ENCODE assay signal across 9 cellular contexts in genomic region chr17:33234930-33235685, GRCh38. TPM values are rescaled to one million over a fixed set of nuclear protein-coding genes. Genes with fewer than 3 reads are reported as not detected.
DNase-seq lines count a peak whose midpoint lies in the region; ATAC-seq and TF ChIP-seq lines count a peak whose summit lies in the region.
"Had no signal": no experiment of that assay in that cellular context is flagged by ENCODE, and none has a peak within 500 bp of the region (broad histone marks: within the 10 kb centered on the region; RNA-seq: fewer than 3 reads in every experiment).

No MANE protein-coding gene starts in this region.

- peak; percentile 46 for DNase-seq in activated naive CD4-positive, alpha-beta T cell treated with Interleukin-2 at 50 U/mL for 16 hours
- DNase-seq in activated naive CD4-positive, alpha-beta T cell (lab: John Stamatoyannopoulos, UW): no peak
- peak; percentile 33 to 75 (median 58) for DNase-seq in body of pancreas
- peak; percentile 90 for DNase-seq in kidney glomerular epithelial cell (lab: John Stamatoyannopoulos, UW)
- peak; percentile 15 for DNase-seq in tibial nerve (ENCODE audit: low spot score in 2 of 2)
- no peak for DNase-seq in H7
- DNase-seq in OCI-LY7 (ENCODE audit: low spot score): no peak
- DNase-seq: DND-41 had no signal

- H4K20me1 ChIP-seq in OCI-LY7 (ENCODE audit: insufficient read depth, low read length): no peaks in the 10 kb centered on the region

- POLR2A ChIA-PET in OCI-LY7 (lab: Charles Lee): interaction anchor here (0.6 kb wide), 1 partner anchor 29 kb away, joined by 3 read pairs; no protein-coding TSS in a partner anchor

- no peak overlapping the region for H2AFZ ChIP-seq in OCI-LY7 (ENCODE audit: low read length)

- no TSS peak for BruUV-seq in OCI-LY7 (replicated peaks; lab: Mats Ljungman, UMichigan)

- 64 to 76% methylated on average over 4 to 6 of the region's 6 CpGs for WGBS in body of pancreas, 2 donors
- 62 to 64% methylated on average over 6 of the region's 6 CpGs for WGBS in tibial nerve, 2 donors

- intact Hi-C loops in body of pancreas (cut with DNase I): no loop called here
- intact Hi-C loops in OCI-LY7 (cut with micrococcal nuclease; ENCODE audit: unreplicated experiment): no loop called here

- TF ChIP-seq EP300 in tibial nerve (IDR thresholded peaks at IDR 0.05): no peak

- no peak for TF ChIP-seq CTCF in body of pancreas (IDR thresholded peaks at IDR 0.05)
- no peak for TF ChIP-seq CTCF in tibial nerve (IDR thresholded peaks at IDR 0.05)
- no peak for TF ChIP-seq CTCF in OCI-LY7 (conservative IDR thresholded peaks at IDR 0.05; ENCODE audit: low read length)

- H3K36me3 ChIP-seq in body of pancreas (replicated peaks in 1 of 2; ENCODE audit: insufficient read depth in 1 of 2, low read depth in 2 of 2) (no peaks in the 10 kb centered on the region), tibial nerve (no peaks in the 10 kb centered on the region), H7 (replicated peaks; ENCODE audit: control insufficient read depth, insufficient read depth, low read length) (no peaks in the 10 kb centered on the region), OCI-LY7 (ENCODE audit: insufficient read depth, low read length) (no peaks in the 10 kb centered on the region)

- H3K79me2 ChIP-seq in OCI-LY7 (ENCODE audit: insufficient read depth, low read depth, low read length): no peaks in the 10 kb centered on the region

- H3K4me2 ChIP-seq in OCI-LY7 (ENCODE audit: low read length): no peak overlapping the region

- ATAC-seq in body of pancreas (peak; percentile 79), HG03460 (IDR thresholded peaks at IDR 0.05; ENCODE audit: unreplicated experiment) (no peak)

- no peak for TF ChIP-seq POLR2A in body of pancreas (IDR thresholded peaks at IDR 0.05)
- TF ChIP-seq POLR2A in tibial nerve (IDR thresholded peaks at IDR 0.05): no peak

- H3K27me3 ChIP-seq in body of pancreas (no peaks in the 10 kb centered on the region), tibial nerve (no peaks in the 10 kb centered on the region), H7 (ENCODE audit: control insufficient read depth, insufficient read depth, low read length) (no peaks in the 10 kb centered on the region)

- H3K4me3 ChIP-seq in body of pancreas: no peak overlapping the region
- H3K4me3 ChIP-seq in tibial nerve: no peak overlapping the region
- no peak overlapping the region for H3K4me3 ChIP-seq in H7 (ENCODE audit: insufficient read depth, low read depth, low read length)
- H3K4me3 ChIP-seq in OCI-LY7 (ENCODE audit: low read depth, low read length, poor library complexity, severe bottlenecking): no peak overlapping the region

- H3K27ac ChIP-seq in body of pancreas (no peak overlapping the region), tibial nerve (no peak overlapping the region), OCI-LY7 (ENCODE audit: low read depth, low read length, poor library complexity, severe bottlenecking) (no peak overlapping the region)

- H3K9me3 ChIP-seq in body of pancreas (no peaks in the 10 kb centered on the region), tibial nerve (no peaks in the 10 kb centered on the region), OCI-LY7 (ENCODE audit: low read length) (no peaks in the 10 kb centered on the region)

- peaks cover 16% of the 10 kb centered on the region for H3K4me1 ChIP-seq in body of pancreas
- H3K4me1 ChIP-seq in tibial nerve: peaks cover 0 to 10% (median 0%) of the 10 kb centered on the region in 4 donors
- no peaks in the 10 kb centered on the region for H3K4me1 ChIP-seq in OCI-LY7 (ENCODE audit: insufficient read depth, low read length, poor library complexity, severe bottlenecking)

- no peaks in the 10 kb centered on the region for H3K9me2 ChIP-seq in OCI-LY7 (ENCODE audit: insufficient read depth, low read length)

- CTCF ChIA-PET in OCI-LY7 (lab: Charles Lee; ENCODE audit: unreplicated experiment): no interaction called here

RNA-seq across cellular contexts. Expression of gene ASIC2, which starts 58.0 kb away (rescaled TPM):
- not detected for total RNA-seq in body of pancreas
- 1 to 10 TPM in 1 of 4 donors, under 1 TPM in 3; 0.21 to 1.5 (median 0.50) TPM for total RNA-seq in tibial nerve
- total RNA-seq in H7 (2014; rRNA removed; shearing (Covaris generic)): 3.3 and 5.5 TPM in 2 replicates
- not detected in 2 replicates for total RNA-seq in OCI-LY7 (2014; rRNA removed; shearing (Covaris generic))
- total RNA-seq in OCI-LY7 (2022): not detected in 2 replicates

Comparison
In these comparisons a context has a peak if more than half of its experiments do, and no peak if none do; other contexts are left out.
1. DNase-seq: peak in activated naive CD4-positive, alpha-beta T cell treated with Interleukin-2 at 50 U/mL for 16 hours (single experiment), body of pancreas (4 of 4), kidney glomerular epithelial cell (single experiment) and tibial nerve (2 of 2); none in activated naive CD4-positive, alpha-beta T cell (0 of 4), H7 (single experiment) and OCI-LY7 (single experiment).